ENCODE assay signal across 8 cellular contexts in genomic region chr3:123328851-123329635, GRCh38.
DNase-seq lines count a peak whose midpoint lies in the region; ATAC-seq and TF ChIP-seq lines count a peak whose summit lies in the region.

No MANE protein-coding gene starts in this region.

- peak; percentile 73 for ATAC-seq in foreskin keratinocyte
- peak; percentile 50 for ATAC-seq in omental fat pad (ENCODE audit: low FRiP score)

- no peak overlapping the region for H3K4me3 ChIP-seq in suprapubic skin

- CTCF ChIA-PET in RWPE1 (lab: Yijun Ruan, JAX) = interaction anchor here (0.6 to 2.1 kb wide), 7 partner anchors 9 to 1601 kb away, joined by 3 to 8 read pairs (median 4); no protein-coding TSS in a partner anchor

- 18% methylated on average over 10 of the region's 13 CpGs for WGBS in suprapubic skin

- POLR2A ChIA-PET in RWPE1 (lab: Yijun Ruan, JAX; ENCODE audit: low non-redundant PET) = no interaction called here

- TF ChIP-seq POLR2A in suprapubic skin (IDR thresholded peaks at IDR 0.05) = no peak

- no peaks in the 10 kb centered on the region for H3K9me3 ChIP-seq in suprapubic skin

- no peaks in the 10 kb centered on the region for H3K4me1 ChIP-seq in foreskin keratinocyte
- no peaks in the 10 kb centered on the region for H3K4me1 ChIP-seq in suprapubic skin

- H3K27ac ChIP-seq in RWPE1 (no peak overlapping the region), foreskin keratinocyte (no peak overlapping the region), suprapubic skin (no peak overlapping the region)

- peak; percentile 18 to 42 for DNase-seq in SHP77 (lab: John Stamatoyannopoulos, UW)
- no peak for DNase-seq in SHP77 treated with DMSO at 0.1 percent for 48 hours (lab: John Stamatoyannopoulos, UW)
- DNase-seq in RWPE1 (ENCODE audit: low spot score) = peak; percentile 75
- DNase-seq in activated T-helper 9 cell treated with anti-CD3 and anti-CD28 coated beads, Interleukin-2, amount 50 U/mL, for 16 hours (ENCODE audit: low read depth) = peak; percentile 58
- peak in 1 of 2 donors; percentile 22 for DNase-seq in foreskin keratinocyte
- DNase-seq in omental fat pad (ENCODE audit: low spot score) = peak; percentile 90
- peak in 1 of 2 donors; percentile 81 for DNase-seq in suprapubic skin (ENCODE audit: low spot score in 2 of 2)

- TF ChIP-seq CTCF in LNCAP (IDR thresholded peaks at IDR 0.05) = peak; percentile 94
- peak; percentile 94 for TF ChIP-seq CTCF in RWPE1 (conservative IDR thresholded peaks at IDR 0.05; ENCODE audit: low read depth)
- TF ChIP-seq CTCF in foreskin keratinocyte (conservative IDR thresholded peaks at IDR 0.05) = peak; percentile 89
- TF ChIP-seq CTCF in omental fat pad (IDR thresholded peaks at IDR 0.05) = peak in 2 of 3 donors; percentile 69 to 74
- peak; percentile 77 to 96 for TF ChIP-seq CTCF in suprapubic skin (IDR thresholded peaks at IDR 0.05)

- H3K27me3 ChIP-seq in foreskin keratinocyte = peaks cover 24% of the 10 kb centered on the region
- peaks cover 7% of the 10 kb centered on the region for H3K27me3 ChIP-seq in suprapubic skin

- TF ChIP-seq EP300 in suprapubic skin (IDR thresholded peaks at IDR 0.05) = no peak

- H3K36me3 ChIP-seq in suprapubic skin = no peaks in the 10 kb centered on the region
